In the genomic region with DNA sequence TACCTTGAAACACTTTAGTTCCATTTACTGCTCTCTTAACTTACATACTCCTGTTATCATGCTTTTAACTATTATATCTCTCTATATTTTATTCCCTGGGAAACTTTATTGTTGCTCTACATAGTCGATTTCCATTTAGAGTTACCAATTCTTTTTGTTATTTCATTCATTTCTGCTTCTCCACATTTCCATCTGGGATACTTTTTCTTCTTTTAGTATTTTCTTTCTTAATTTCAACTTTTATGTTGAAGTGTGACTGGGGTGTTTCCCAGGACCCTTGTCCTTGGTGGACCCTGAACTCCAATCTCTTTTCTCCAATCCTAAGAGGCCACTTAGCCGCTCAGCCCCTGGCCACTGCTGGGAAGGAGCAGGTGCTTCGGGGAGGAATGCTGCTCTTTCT, we compare ENCODE assay signal across 19 cellular contexts. TPM values are rescaled to one million over a fixed set of nuclear protein-coding genes. Genes with fewer than 3 reads are reported as not detected.
A peak's percentile ranks its signal among the peaks of the same experiment; 100 is the strongest.
DNase-seq lines count a peak whose midpoint lies in the region; ATAC-seq and TF ChIP-seq lines count a peak whose summit lies in the region.
"Had no signal": no experiment of that assay in that cellular context is flagged by ENCODE, and none has a peak within 500 bp of the region (broad histone marks: within the 10 kb centered on the region; RNA-seq: fewer than 3 reads in every experiment).

No MANE protein-coding gene starts in this region.

- intact Hi-C loops in A673 (cut with micrococcal nuclease; ENCODE audit: unreplicated experiment): no loop called here

- no peaks in the 10 kb centered on the region for H3K4me1 Mint-ChIP-seq in activated T-cell treated with anti-CD3 and anti-CD28 coated beads, Interleukin-2, amount 50 U/mL, for 72 hours (ENCODE audit: low read depth)
- H3K4me1 Mint-ChIP-seq in activated T-cell treated with anti-CD3 and anti-CD28 coated beads, Interleukin-2, amount 50 U/mL, for 4 hours (ENCODE audit: low read depth): no peaks in the 10 kb centered on the region
- H3K4me1 Mint-ChIP-seq in immature natural killer cell: no peaks in the 10 kb centered on the region
- H3K4me1 Mint-ChIP-seq: CD4-positive, alpha-beta memory T cell had no signal

- ATAC-seq in activated T-cell treated with anti-CD3 and anti-CD28 coated beads, Interleukin-2, amount 50 U/mL, for 72 hours (replicated peaks in 1 of 2): no peak
- ATAC-seq in activated T-cell treated with anti-CD3 and anti-CD28 coated beads, Interleukin-2, amount 50 U/mL, for 4 hours: no peak

- no peak overlapping the region for H3K4me3 Mint-ChIP-seq in activated T-cell treated with anti-CD3 and anti-CD28 coated beads, Interleukin-2, amount 50 U/mL, for 72 hours
- no peak overlapping the region for H3K4me3 Mint-ChIP-seq in activated T-cell treated with anti-CD3 and anti-CD28 coated beads, Interleukin-2, amount 50 U/mL, for 4 hours
- H3K4me3 Mint-ChIP-seq in immature natural killer cell: no peak overlapping the region
- H3K4me3 Mint-ChIP-seq: CD4-positive, alpha-beta memory T cell had no signal

- POLR2A ChIA-PET in A673 (lab: Charles Lee; ENCODE audit: low non-redundant PET): no interaction called here

- peaks cover 41% of the 10 kb centered on the region for H3K27me3 Mint-ChIP-seq in activated T-cell treated with anti-CD3 and anti-CD28 coated beads, Interleukin-2, amount 50 U/mL, for 72 hours (ENCODE audit: low read depth)
- H3K27me3 Mint-ChIP-seq in activated T-cell treated with anti-CD3 and anti-CD28 coated beads, Interleukin-2, amount 50 U/mL, for 4 hours (ENCODE audit: low read depth): peaks cover 24% of the 10 kb centered on the region
- peaks cover 2 to 10% (median 5%) of the 10 kb centered on the region in 3 donors for H3K27me3 Mint-ChIP-seq in immature natural killer cell (ENCODE audit: low read depth in 3 of 3)

- H3K9me3 ChIP-seq in A673 (ENCODE audit: low read depth, low read length, poor library complexity, severe bottlenecking): no peaks in the 10 kb centered on the region
- H3K9me3 ChIP-seq: HAP-1 had no signal

- H3K36me3 ChIP-seq in A673 (ENCODE audit: insufficient read depth, low read length, poor library complexity, severe bottlenecking): no peaks in the 10 kb centered on the region
- H3K36me3 ChIP-seq: BE2C; BLaER1 treated with 17β-estradiol and CSF1 and Interleukin-3, amounts not matched to agents 10 nM and 100 nM; HAP-1 had no signal

- no TSS peak for BruUV-seq in A673 (replicated peaks; lab: Mats Ljungman, UMichigan)

- H3K27ac ChIP-seq in A673 (ENCODE audit: low read depth, low read length, poor library complexity, severe bottlenecking) (peak overlapping the region; percentile 46), caudate nucleus (ENCODE audit: low read depth, low read length) (peak overlapping the region; percentile 1)
- H3K27ac ChIP-seq: 22Rv1; BLaER1 treated with 17β-estradiol and CSF1 and Interleukin-3, amounts not matched to agents 10 nM and 100 nM had no signal

- H3K4me3 ChIP-seq in A673 (ENCODE audit: low read depth, low read length, poor library complexity, severe bottlenecking): no peak overlapping the region
- H3K4me3 ChIP-seq: BLaER1 treated with 17β-estradiol and CSF1 and Interleukin-3, amounts not matched to agents 10 nM and 100 nM; HAP-1 had no signal

- H3K36me3 Mint-ChIP-seq in activated T-cell treated with anti-CD3 and anti-CD28 coated beads, Interleukin-2, amount 50 U/mL, for 72 hours (ENCODE audit: insufficient read depth in 2 of 2): no peaks in the 10 kb centered on the region
- no peaks in the 10 kb centered on the region for H3K36me3 Mint-ChIP-seq in activated T-cell treated with anti-CD3 and anti-CD28 coated beads, Interleukin-2, amount 50 U/mL, for 4 hours (ENCODE audit: insufficient read depth)
- peaks cover 0 to 4% (median 4%) of the 10 kb centered on the region in 3 donors for H3K36me3 Mint-ChIP-seq in immature natural killer cell
- H3K36me3 Mint-ChIP-seq: CD4-positive, alpha-beta memory T cell had no signal

- H3K27me3 ChIP-seq in A673 (replicated peaks; ENCODE audit: insufficient read depth, low read depth, low read length, poor library complexity): peaks cover 27% of the 10 kb centered on the region
- H3K27me3 ChIP-seq: BLaER1 treated with 17β-estradiol and CSF1 and Interleukin-3, amounts not matched to agents 10 nM and 100 nM had no signal

- DNase-seq in activated T-cell treated with anti-CD3 and anti-CD28 coated beads, Interleukin-2, amount 50 U/mL, for 72 hours: no peak
- no peak for DNase-seq in activated T-cell treated with anti-CD3 and anti-CD28 coated beads, Interleukin-2, amount 50 U/mL, for 4 hours
- DNase-seq in A673 (ENCODE audit: low spot score) (no peak), caudate nucleus (lab: John Stamatoyannopoulos, UW) (no peak), kidney tubule cell (ENCODE audit: low spot score) (no peak), immature natural killer cell (no peak)
- DNase-seq: ACHN; AML-193; BE2C; Calu3; CD4-positive, alpha-beta memory T cell; COR-L47; DMS53; DMS79 treated with DMSO at 0.1 percent for 48 hours; GF-D8; GOT3 had no signal

- no peaks in the 10 kb centered on the region for H3K4me1 ChIP-seq in A673 (ENCODE audit: insufficient read depth, low read length, poor library complexity, severe bottlenecking)
- H3K4me1 ChIP-seq: BE2C; BLaER1 treated with 17β-estradiol and CSF1 and Interleukin-3, amounts not matched to agents 10 nM and 100 nM; HAP-1 had no signal

- H3K27ac Mint-ChIP-seq in activated T-cell treated with anti-CD3 and anti-CD28 coated beads, Interleukin-2, amount 50 U/mL, for 72 hours: peak overlapping the region; percentile 27
- no peak overlapping the region for H3K27ac Mint-ChIP-seq in immature natural killer cell
- H3K27ac Mint-ChIP-seq: CD4-positive, alpha-beta memory T cell had no signal

- TF ChIP-seq CTCF in A673 (conservative IDR thresholded peaks at IDR 0.05; ENCODE audit: low read depth, low read length): no peak

- H3K9me3 Mint-ChIP-seq in activated T-cell treated with anti-CD3 and anti-CD28 coated beads, Interleukin-2, amount 50 U/mL, for 72 hours: no peaks in the 10 kb centered on the region
- H3K9me3 Mint-ChIP-seq in activated T-cell treated with anti-CD3 and anti-CD28 coated beads, Interleukin-2, amount 50 U/mL, for 4 hours: peaks cover 8% of the 10 kb centered on the region
- no peaks in the 10 kb centered on the region for H3K9me3 Mint-ChIP-seq in immature natural killer cell

- CTCF ChIA-PET in A673 (lab: Charles Lee): no interaction called here

RNA-seq across cellular contexts. Expression of a gene that starts 36.0 kb away (rescaled TPM):
- not detected for total RNA-seq in activated T-cell treated with anti-CD3 and anti-CD28 coated beads, Interleukin-2, amount 50 U/mL, for 72 hours
- not detected for total RNA-seq in activated T-cell treated with anti-CD3 and anti-CD28 coated beads, Interleukin-2, amount 50 U/mL, for 4 hours
- 0.26 and 0.70 TPM in 2 replicates for total RNA-seq in A673 (2021)
- under 1 TPM in 1 of 3 donors, not detected in 2; 0.14 TPM for polyA plus RNA-seq in immature natural killer cell
- total RNA-seq: Calu3; CD4-positive, alpha-beta memory T cell had no signal
- polyA plus RNA-seq: CD4-positive, alpha-beta memory T cell had no signal
